In the genomic region with DNA sequence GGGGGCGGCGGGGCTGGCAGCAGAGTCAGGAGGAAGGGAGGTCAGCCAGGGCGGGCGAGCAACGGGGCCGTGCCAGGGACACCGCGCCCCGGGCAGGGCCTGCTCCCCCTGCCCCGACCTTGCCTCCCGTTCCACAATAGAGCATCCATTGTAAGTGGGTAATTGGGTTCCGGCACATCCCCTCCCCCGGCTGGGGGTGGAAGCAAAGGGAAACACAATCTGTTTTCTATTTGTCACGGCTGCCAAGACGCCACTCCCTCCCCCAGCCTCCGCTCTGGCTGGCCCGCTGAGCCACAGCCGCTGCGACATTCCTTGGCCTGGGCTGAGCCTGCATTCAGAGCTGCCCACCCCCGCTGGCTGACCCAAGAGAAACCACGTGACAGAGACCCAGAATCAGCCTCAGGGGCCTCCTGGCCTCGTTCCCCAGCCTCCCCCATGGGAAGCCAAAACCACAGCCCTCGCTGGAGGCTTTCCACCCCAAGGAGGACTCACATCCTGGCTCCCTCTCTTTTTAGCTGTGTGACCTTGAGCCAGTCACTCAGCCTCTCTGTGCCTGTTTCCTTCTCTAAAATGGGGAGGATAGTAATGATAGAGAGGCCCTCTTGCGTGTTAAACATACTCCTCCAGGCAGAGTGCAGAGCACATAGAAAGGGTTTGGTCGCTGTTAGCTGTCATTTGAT, we compare ENCODE assay signal across 1 cellular context.
TF ChIP-seq lines count a peak whose summit lies in the region.

No MANE protein-coding gene starts in this region.

TF ChIP-seq in K562, 482 proteins besides CTCF, POLR2A, EP300 and RAD21 (continued from another document and continues in another):
- TF ChIP-seq, protein P1, sequence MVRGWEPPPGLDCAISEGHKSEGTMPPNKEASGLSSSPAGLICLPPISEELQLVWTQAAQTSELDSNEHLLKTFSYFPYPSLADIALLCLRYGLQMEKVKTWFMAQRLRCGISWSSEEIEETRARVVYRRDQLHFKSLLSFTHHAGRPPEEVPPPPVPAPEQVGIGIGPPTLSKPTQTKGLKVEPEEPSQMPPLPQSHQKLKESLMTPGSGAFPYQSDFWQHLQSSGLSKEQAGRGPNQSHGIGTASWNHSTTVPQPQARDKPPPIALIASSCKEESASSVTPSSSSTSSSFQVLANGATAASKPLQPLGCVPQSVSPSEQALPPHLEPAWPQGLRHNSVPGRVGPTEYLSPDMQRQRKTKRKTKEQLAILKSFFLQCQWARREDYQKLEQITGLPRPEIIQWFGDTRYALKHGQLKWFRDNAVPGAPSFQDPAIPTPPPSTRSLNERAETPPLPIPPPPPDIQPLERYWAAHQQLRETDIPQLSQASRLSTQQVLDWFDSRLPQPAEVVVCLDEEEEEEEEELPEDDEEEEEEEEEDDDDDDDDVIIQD (CRISPR knock-in tag; IDR thresholded peaks at IDR 0.05) = no peak
- no peak for TF ChIP-seq KLF10 (CRISPR knock-in tag; IDR thresholded peaks at IDR 0.05)
- TF ChIP-seq SRSF3 (IDR thresholded peaks at IDR 0.05; ENCODE audit: insufficient read depth, low read length) = no peak
- no peak for TF ChIP-seq FUS (optimal IDR thresholded peaks at IDR 0.05; ENCODE audit: low read depth, low read length)
- TF ChIP-seq, protein P2, sequence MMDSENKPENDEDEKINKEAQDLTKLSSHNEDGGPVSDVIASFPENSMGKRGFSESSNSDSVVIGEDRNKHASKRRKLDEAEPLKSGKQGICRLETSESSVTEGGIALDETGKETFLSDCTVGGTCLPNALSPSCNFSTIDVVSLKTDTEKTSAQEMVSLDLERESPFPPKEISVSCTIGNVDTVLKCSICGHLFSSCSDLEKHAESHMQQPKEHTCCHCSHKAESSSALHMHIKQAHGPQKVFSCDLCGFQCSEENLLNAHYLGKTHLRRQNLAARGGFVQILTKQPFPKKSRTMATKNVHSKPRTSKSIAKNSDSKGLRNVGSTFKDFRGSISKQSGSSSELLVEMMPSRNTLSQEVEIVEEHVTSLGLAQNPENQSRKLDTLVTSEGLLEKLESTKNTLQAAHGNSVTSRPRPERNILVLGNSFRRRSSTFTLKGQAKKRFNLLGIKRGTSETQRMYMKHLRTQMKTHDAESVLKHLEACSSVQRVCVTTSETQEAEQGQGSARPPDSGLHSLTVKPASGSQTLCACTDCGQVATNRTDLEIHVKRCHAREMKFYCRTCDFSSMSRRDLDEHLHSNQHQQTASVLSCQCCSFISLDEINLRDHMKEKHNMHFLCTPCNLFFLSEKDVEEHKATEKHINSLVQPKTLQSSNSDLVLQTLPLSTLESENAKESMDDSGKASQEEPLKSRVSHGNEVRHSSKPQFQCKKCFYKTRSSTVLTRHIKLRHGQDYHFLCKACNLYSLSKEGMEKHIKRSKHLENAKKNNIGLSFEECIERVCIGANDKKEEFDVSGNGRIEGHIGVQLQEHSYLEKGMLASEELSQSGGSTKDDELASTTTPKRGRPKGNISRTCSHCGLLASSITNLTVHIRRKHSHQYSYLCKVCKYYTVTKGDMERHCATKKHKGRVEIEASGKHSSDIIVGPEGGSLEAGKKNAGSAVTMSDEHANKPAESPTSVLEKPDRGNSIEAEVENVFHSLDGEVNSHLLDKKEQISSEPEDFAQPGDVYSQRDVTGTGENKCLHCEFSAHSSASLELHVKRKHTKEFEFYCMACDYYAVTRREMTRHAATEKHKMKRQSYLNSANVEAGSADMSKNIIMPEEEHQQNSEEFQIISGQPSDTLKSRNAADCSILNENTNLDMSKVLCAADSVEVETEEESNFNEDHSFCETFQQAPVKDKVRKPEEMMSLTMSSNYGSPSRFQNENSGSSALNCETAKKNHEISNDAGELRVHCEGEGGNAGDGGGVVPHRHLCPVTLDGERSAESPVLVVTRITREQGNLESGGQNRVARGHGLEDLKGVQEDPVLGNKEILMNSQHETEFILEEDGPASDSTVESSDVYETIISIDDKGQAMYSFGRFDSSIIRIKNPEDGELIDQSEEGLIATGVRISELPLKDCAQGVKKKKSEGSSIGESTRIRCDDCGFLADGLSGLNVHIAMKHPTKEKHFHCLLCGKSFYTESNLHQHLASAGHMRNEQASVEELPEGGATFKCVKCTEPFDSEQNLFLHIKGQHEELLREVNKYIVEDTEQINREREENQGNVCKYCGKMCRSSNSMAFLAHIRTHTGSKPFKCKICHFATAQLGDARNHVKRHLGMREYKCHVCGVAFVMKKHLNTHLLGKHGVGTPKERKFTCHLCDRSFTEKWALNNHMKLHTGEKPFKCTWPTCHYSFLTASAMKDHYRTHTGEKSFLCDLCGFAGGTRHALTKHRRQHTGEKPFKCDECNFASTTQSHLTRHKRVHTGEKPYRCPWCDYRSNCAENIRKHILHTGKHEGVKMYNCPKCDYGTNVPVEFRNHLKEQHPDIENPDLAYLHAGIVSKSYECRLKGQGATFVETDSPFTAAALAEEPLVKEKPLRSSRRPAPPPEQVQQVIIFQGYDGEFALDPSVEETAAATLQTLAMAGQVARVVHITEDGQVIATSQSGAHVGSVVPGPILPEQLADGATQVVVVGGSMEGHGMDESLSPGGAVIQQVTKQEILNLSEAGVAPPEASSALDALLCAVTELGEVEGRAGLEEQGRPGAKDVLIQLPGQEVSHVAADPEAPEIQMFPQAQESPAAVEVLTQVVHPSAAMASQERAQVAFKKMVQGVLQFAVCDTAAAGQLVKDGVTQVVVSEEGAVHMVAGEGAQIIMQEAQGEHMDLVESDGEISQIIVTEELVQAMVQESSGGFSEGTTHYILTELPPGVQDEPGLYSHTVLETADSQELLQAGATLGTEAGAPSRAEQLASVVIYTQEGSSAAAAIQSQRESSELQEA (IDR thresholded peaks at IDR 0.05; ENCODE audit: low read depth) = no peak
- no peak for TF ChIP-seq CCAR2 (IDR thresholded peaks at IDR 0.05; ENCODE audit: low read depth, low read length)
- TF ChIP-seq, protein P3, sequence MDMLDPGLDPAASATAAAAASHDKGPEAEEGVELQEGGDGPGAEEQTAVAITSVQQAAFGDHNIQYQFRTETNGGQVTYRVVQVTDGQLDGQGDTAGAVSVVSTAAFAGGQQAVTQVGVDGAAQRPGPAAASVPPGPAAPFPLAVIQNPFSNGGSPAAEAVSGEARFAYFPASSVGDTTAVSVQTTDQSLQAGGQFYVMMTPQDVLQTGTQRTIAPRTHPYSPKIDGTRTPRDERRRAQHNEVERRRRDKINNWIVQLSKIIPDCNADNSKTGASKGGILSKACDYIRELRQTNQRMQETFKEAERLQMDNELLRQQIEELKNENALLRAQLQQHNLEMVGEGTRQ (CRISPR knock-in tag; IDR thresholded peaks at IDR 0.05) = peak; percentile 80
- TF ChIP-seq NELFE (IDR thresholded peaks at IDR 0.05; ENCODE audit: insufficient read depth, insufficient read length) = no peak
- no peak for TF ChIP-seq PCBP2 (IDR thresholded peaks at IDR 0.05; ENCODE audit: low read depth, low read length, poor library complexity, severe bottlenecking)
- TF ChIP-seq TAL1 (IDR thresholded peaks at IDR 0.05) = no peak
- TF ChIP-seq, protein P4, sequence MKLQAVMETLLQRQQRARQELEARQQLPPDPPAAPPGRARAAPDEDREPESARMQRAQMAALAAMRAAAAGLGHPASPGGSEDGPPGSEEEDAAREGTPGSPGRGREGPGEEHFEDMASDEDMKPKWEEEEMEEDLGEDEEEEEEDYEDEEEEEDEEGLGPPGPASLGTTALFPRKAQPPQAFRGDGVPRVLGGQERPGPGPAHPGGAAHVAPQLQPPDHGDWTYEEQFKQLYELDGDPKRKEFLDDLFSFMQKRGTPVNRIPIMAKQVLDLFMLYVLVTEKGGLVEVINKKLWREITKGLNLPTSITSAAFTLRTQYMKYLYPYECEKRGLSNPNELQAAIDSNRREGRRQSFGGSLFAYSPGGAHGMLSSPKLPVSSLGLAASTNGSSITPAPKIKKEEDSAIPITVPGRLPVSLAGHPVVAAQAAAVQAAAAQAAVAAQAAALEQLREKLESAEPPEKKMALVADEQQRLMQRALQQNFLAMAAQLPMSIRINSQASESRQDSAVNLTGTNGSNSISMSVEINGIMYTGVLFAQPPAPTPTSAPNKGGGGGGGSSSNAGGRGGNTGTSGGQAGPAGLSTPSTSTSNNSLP (IDR thresholded peaks at IDR 0.05; ENCODE audit: borderline replicate concordance, low read depth, low read length) = no peak
- TF ChIP-seq ZSCAN29 (IDR thresholded peaks at IDR 0.05) = no peak
- TF ChIP-seq KLF16 (IDR thresholded peaks at IDR 0.05) = no peak
- TF ChIP-seq, protein P5, sequence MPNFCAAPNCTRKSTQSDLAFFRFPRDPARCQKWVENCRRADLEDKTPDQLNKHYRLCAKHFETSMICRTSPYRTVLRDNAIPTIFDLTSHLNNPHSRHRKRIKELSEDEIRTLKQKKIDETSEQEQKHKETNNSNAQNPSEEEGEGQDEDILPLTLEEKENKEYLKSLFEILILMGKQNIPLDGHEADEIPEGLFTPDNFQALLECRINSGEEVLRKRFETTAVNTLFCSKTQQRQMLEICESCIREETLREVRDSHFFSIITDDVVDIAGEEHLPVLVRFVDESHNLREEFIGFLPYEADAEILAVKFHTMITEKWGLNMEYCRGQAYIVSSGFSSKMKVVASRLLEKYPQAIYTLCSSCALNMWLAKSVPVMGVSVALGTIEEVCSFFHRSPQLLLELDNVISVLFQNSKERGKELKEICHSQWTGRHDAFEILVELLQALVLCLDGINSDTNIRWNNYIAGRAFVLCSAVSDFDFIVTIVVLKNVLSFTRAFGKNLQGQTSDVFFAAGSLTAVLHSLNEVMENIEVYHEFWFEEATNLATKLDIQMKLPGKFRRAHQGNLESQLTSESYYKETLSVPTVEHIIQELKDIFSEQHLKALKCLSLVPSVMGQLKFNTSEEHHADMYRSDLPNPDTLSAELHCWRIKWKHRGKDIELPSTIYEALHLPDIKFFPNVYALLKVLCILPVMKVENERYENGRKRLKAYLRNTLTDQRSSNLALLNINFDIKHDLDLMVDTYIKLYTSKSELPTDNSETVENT (CRISPR knock-in tag; IDR thresholded peaks at IDR 0.05) = no peak
- no peak for TF ChIP-seq C11orf30 (IDR thresholded peaks at IDR 0.05; ENCODE audit: low read depth)
- TF ChIP-seq, protein P6, sequence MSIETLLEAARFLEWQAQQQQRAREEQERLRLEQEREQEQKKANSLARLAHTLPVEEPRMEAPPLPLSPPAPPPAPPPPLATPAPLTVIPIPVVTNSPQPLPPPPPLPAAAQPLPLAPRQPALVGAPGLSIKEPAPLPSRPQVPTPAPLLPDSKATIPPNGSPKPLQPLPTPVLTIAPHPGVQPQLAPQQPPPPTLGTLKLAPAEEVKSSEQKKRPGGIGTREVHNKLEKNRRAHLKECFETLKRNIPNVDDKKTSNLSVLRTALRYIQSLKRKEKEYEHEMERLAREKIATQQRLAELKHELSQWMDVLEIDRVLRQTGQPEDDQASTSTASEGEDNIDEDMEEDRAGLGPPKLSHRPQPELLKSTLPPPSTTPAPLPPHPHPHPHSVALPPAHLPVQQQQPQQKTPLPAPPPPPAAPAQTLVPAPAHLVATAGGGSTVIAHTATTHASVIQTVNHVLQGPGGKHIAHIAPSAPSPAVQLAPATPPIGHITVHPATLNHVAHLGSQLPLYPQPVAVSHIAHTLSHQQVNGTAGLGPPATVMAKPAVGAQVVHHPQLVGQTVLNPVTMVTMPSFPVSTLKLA (conservative IDR thresholded peaks at IDR 0.05) = peak in 1 of 2 experiments; percentile 32; a peak in 1 of 4 replicates
- TF ChIP-seq, protein P7, sequence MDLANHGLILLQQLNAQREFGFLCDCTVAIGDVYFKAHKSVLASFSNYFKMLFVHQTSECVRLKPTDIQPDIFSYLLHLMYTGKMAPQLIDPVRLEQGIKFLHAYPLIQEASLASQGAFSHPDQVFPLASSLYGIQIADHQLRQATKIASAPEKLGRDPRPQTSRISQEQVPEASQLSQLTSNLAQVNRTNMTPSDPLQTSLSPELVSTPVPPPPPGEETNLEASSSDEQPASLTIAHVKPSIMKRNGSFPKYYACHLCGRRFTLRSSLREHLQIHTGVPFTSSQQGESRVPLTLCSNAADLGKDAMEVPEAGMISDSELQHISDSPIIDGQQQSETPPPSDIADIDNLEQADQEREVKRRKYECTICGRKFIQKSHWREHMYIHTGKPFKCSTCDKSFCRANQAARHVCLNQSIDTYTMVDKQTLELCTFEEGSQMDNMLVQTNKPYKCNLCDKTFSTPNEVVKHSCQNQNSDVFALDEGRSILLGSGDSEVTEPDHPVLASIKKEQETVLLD (IDR thresholded peaks at IDR 0.05) = no peak
- no peak for TF ChIP-seq NR2F6 (CRISPR knock-in tag; IDR thresholded peaks at IDR 0.05)
- TF ChIP-seq SRSF7 (optimal IDR thresholded peaks at IDR 0.05; ENCODE audit: low read depth, low read length) = no peak
- no peak for TF ChIP-seq ASH1L (IDR thresholded peaks at IDR 0.05; ENCODE audit: borderline replicate concordance, low read depth, partially characterized antibody)
- no peak for TF ChIP-seq FOXP1 (CRISPR knock-in tag; IDR thresholded peaks at IDR 0.05)
- TF ChIP-seq, protein P8, sequence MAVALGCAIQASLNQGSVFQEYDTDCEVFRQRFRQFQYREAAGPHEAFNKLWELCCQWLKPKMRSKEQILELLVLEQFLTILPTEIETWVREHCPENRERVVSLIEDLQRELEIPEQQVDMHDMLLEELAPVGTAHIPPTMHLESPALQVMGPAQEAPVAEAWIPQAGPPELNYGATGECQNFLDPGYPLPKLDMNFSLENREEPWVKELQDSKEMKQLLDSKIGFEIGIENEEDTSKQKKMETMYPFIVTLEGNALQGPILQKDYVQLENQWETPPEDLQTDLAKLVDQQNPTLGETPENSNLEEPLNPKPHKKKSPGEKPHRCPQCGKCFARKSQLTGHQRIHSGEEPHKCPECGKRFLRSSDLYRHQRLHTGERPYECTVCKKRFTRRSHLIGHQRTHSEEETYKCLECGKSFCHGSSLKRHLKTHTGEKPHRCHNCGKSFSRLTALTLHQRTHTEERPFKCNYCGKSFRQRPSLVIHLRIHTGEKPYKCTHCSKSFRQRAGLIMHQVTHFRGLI (CRISPR knock-in tag; IDR thresholded peaks at IDR 0.05) = no peak
- TF ChIP-seq, protein P9, sequence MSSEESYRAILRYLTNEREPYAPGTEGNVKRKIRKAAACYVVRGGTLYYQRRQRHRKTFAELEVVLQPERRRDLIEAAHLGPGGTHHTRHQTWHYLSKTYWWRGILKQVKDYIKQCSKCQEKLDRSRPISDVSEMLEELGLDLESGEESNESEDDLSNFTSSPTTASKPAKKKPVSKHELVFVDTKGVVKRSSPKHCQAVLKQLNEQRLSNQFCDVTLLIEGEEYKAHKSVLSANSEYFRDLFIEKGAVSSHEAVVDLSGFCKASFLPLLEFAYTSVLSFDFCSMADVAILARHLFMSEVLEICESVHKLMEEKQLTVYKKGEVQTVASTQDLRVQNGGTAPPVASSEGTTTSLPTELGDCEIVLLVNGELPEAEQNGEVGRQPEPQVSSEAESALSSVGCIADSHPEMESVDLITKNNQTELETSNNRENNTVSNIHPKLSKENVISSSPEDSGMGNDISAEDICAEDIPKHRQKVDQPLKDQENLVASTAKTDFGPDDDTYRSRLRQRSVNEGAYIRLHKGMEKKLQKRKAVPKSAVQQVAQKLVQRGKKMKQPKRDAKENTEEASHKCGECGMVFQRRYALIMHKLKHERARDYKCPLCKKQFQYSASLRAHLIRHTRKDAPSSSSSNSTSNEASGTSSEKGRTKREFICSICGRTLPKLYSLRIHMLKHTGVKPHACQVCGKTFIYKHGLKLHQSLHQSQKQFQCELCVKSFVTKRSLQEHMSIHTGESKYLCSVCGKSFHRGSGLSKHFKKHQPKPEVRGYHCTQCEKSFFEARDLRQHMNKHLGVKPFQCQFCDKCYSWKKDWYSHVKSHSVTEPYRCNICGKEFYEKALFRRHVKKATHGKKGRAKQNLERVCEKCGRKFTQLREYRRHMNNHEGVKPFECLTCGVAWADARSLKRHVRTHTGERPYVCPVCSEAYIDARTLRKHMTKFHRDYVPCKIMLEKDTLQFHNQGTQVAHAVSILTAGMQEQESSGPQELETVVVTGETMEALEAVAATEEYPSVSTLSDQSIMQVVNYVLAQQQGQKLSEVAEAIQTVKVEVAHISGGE (CRISPR knock-in tag; IDR thresholded peaks at IDR 0.05) = no peak
- TF ChIP-seq ZNF311 (CRISPR knock-in tag; IDR thresholded peaks at IDR 0.05) = no peak
- peak; percentile 9 for TF ChIP-seq DACH1 (IDR thresholded peaks at IDR 0.05; ENCODE audit: partially characterized antibody)
- TF ChIP-seq BACH1 (tag; IDR thresholded peaks at IDR 0.05) = no peak
